In genomic region chr6:100427452-100427851, GRCh38 we compare ENCODE assay signal across 19 cellular contexts. TPM values are rescaled to one million over a fixed set of nuclear protein-coding genes. Genes with fewer than 3 reads are reported as not detected.
"Had no signal": no experiment of that assay in that cellular context is flagged by ENCODE, and none has a peak within 500 bp of the region (broad histone marks: within the 10 kb centered on the region; RNA-seq: fewer than 3 reads in every experiment).

No MANE protein-coding gene starts in this region.

- H3K4me2 ChIP-seq: smooth muscle cell had no signal

- H3K27me3 ChIP-seq: brain microvascular endothelial cell, right atrium auricular region, vagina had no signal

- ATAC-seq: activated CD8-positive, alpha-beta T cell treated with anti-CD3 and anti-CD28 coated beads for 36 hours; activated T-cell treated with anti-CD3 and anti-CD28 coated beads, Interleukin-2, amount 50 U/mL, for 4 hours; foreskin keratinocyte; naive thymus-derived CD4-positive, alpha-beta T cell; stimulated activated naive CD8-positive, alpha-beta T cell treated with anti-CD3 and anti-CD28 coated beads, Interleukin-15, Interleukin-2, amounts not matched to agents 100 U/mL and 50 U/mL, for 24 hours had no signal

- H3K27ac ChIP-seq: brain microvascular endothelial cell, foreskin keratinocyte, left ventricle myocardium inferior, right atrium auricular region, transverse colon, vagina had no signal

- H3K4me1 ChIP-seq: foreskin keratinocyte, left ventricle myocardium inferior, right atrium auricular region, transverse colon, vagina had no signal

- H3K4me3 ChIP-seq: left ventricle myocardium inferior, right atrium auricular region, smooth muscle cell, transverse colon, vagina had no signal

- H3K9me3 ChIP-seq: left ventricle myocardium inferior, right atrium auricular region, transverse colon, vagina had no signal

- H3K36me3 ChIP-seq: brain microvascular endothelial cell, left ventricle myocardium inferior, right atrium auricular region, transverse colon, vagina had no signal

- DNase-seq: activated B cell treated with CpG ODN at 0.5 μM for 24 hours; activated CD4-positive, alpha-beta T cell treated with anti-CD3 and anti-CD28 coated beads for 48 hours; activated CD8-positive, alpha-beta T cell treated with anti-CD3 and anti-CD28 coated beads for 36 hours; activated gamma-delta T cell treated with Interleukin-2 at 50 U/mL for 16 hours; activated T-cell treated with anti-CD3 and anti-CD28 coated beads, Interleukin-2, amount 50 U/mL, for 4 hours; brain microvascular endothelial cell; cortex of kidney; effector CD4-positive, alpha-beta T cell; foreskin keratinocyte; left ventricle myocardium inferior; naive thymus-derived CD4-positive, alpha-beta T cell; posterior cingulate gyrus; stimulated activated naive CD8-positive, alpha-beta T cell treated with anti-CD3 and anti-CD28 coated beads, Interleukin-15, Interleukin-2, amounts not matched to agents 100 U/mL and 50 U/mL, for 24 hours; transverse colon had no signal

- FAIRE-seq: TTC549 had no signal

RNA-seq across cellular contexts. Expression of gene SIM1, which starts 37.3 kb away (rescaled TPM):
- total RNA-seq: activated B cell treated with CpG ODN at 0.5 μM for 24 hours; activated CD8-positive, alpha-beta T cell treated with anti-CD3 and anti-CD28 coated beads for 36 hours; activated T-cell treated with anti-CD3 and anti-CD28 coated beads, Interleukin-2, amount 50 U/mL, for 4 hours; foreskin keratinocyte; left ventricle myocardium inferior; mononuclear cell; naive thymus-derived CD4-positive, alpha-beta T cell; right atrium auricular region; smooth muscle cell; transverse colon; vagina had no signal
- polyA plus RNA-seq: foreskin keratinocyte; naive thymus-derived CD4-positive, alpha-beta T cell; smooth muscle cell had no signal
